Comparison of ENCODE assay signal across 8 cellular contexts in the genomic region with DNA sequence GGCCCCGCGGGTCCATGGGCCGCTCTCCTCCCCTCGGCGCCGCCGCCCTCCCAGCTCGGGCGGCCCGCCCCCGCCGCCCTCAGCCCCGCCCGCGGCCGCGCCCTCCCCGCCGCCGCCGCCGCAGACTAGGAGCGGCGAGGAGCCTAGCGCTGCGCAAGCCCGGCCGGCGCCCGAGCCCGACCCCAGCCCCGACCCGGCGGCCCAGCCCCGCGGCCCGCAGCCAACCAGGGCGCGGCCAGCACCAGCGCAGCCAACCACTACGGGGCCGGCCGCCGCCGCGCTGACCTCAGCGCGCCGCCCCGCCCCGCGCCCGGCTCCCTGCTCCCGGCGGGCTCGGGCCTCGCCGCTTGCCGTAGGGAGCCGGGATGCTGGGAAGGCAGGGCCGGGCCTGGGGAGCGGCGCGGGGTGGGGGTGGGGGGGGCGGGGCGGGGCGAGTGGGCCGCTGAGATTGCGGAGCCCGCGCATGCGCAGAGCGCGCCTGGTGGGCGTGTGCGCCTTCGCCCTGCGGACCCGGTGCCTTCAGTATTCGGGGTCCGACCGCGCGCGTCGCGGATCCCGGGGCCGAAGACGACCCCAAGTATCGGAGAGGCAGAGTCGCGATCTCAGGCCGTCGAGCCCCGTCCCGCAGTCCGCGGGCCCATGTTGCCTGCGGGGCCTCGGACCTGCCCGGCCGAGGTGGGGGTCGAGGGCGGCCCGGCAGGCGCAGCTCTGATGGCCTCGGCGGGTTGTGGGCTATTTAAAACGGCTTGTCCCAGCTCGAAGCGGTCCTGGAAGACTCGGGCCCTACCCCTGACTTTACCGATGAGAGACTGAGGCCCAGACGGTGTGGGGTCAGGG.
A peak's percentile ranks its signal among the peaks of the same experiment; 100 is the strongest.
DNase-seq lines count a peak whose midpoint lies in the region; ATAC-seq lines count a peak whose summit lies in the region.

A gene with protein sequence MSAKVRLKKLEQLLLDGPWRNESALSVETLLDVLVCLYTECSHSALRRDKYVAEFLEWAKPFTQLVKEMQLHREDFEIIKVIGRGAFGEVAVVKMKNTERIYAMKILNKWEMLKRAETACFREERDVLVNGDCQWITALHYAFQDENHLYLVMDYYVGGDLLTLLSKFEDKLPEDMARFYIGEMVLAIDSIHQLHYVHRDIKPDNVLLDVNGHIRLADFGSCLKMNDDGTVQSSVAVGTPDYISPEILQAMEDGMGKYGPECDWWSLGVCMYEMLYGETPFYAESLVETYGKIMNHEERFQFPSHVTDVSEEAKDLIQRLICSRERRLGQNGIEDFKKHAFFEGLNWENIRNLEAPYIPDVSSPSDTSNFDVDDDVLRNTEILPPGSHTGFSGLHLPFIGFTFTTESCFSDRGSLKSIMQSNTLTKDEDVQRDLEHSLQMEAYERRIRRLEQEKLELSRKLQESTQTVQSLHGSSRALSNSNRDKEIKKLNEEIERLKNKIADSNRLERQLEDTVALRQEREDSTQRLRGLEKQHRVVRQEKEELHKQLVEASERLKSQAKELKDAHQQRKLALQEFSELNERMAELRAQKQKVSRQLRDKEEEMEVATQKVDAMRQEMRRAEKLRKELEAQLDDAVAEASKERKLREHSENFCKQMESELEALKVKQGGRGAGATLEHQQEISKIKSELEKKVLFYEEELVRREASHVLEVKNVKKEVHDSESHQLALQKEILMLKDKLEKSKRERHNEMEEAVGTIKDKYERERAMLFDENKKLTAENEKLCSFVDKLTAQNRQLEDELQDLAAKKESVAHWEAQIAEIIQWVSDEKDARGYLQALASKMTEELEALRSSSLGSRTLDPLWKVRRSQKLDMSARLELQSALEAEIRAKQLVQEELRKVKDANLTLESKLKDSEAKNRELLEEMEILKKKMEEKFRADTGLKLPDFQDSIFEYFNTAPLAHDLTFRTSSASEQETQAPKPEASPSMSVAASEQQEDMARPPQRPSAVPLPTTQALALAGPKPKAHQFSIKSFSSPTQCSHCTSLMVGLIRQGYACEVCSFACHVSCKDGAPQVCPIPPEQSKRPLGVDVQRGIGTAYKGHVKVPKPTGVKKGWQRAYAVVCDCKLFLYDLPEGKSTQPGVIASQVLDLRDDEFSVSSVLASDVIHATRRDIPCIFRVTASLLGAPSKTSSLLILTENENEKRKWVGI (N-terminal part only) (minus strand): TSS at position 178 of the 837 bp plus-strand sequence. CDS start 376 bp downstream, outside the sequence.

- DNase-seq in NCI-H1436 (lab: John Stamatoyannopoulos, UW) (peak; percentile 84), NCI-H1436 treated with DMSO at 0.1 percent for 48 hours (lab: John Stamatoyannopoulos, UW) (no peak), NCI-H2196 (lab: John Stamatoyannopoulos, UW; ENCODE audit: unreplicated experiment) (peak; percentile 84), dedifferentiated amniotic fluid mesenchymal stem cell (ENCODE audit: extremely low spot score) (peak; percentile 87)
- peak; percentile 36 to 57 for DNase-seq in activated CD4-positive, alpha-beta T cell treated with anti-CD3 and anti-CD28 coated beads for 4 hours
- DNase-seq in stimulated activated CD4-positive, alpha-beta T cell treated with anti-CD3 and anti-CD28 coated beads, Interleukin-15, amount 100 ng/mL, for 1 hour (ENCODE audit: low read depth in 1 of 2, low spot score in 1 of 2), result peak; percentile 29 to 33

- peak; percentile 81 for ATAC-seq in HG03045 (IDR thresholded peaks at IDR 0.05; ENCODE audit: unreplicated experiment)

- no peaks in the 10 kb centered on the region for H3K27me3 ChIP-seq in layer of hippocampus (ENCODE audit: control insufficient read depth, insufficient read depth, low read length)

- H3K27ac ChIP-seq in layer of hippocampus (ENCODE audit: low read depth, low read length), result peak within 1 kb of the TSS; percentile 57
